Comparison of ENCODE assay signal across 15 cellular contexts in the genomic region with DNA sequence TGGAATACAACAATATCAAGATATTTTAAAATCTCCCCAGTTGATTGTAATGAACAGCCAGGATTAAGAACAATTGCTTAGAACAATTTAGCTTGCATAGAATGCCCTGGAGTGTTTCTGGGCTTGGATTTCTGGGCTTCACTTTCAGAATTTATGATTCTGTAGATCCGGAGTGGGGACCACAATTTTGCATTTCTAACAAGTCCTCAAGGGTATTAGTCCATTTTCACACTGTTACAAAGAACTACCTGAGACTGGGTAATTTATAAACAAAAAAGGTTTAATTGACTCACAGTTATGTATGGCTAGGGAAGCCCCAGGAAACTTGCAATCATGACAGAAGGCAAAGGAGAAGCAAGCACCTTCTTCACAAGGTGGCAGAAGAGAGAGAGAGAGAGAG. TPM values are rescaled to one million over a fixed set of nuclear protein-coding genes. Genes with fewer than 3 reads are reported as not detected.
"Had no signal": no experiment of that assay in that cellular context is flagged by ENCODE, and none has a peak within 500 bp of the region (broad histone marks: within the 10 kb centered on the region; RNA-seq: fewer than 3 reads in every experiment).

No MANE protein-coding gene starts in this region.

- H3K4me1 Mint-ChIP-seq: activated CD8-positive, alpha-beta memory T cell treated with anti-CD3 and anti-CD28 coated beads, Interleukin-2, amount 10 ng/mL, durations not matched to agents 7 days and 5 days; nephron had no signal

- H3K4me2 ChIP-seq: smooth muscle cell had no signal

- H3K4me3 Mint-ChIP-seq: activated CD4-positive, alpha-beta memory T cell treated with anti-CD3 and anti-CD28 coated beads for 36 hours; activated CD8-positive, alpha-beta memory T cell treated with anti-CD3 and anti-CD28 coated beads, Interleukin-2, amount 10 ng/mL, durations not matched to agents 7 days and 5 days; activated T-cell treated with anti-CD3 and anti-CD28 coated beads, Interleukin-2, amount 50 U/mL, for 24 hours; nephron; stimulated activated naive CD8-positive, alpha-beta T cell treated with anti-CD3 and anti-CD28 coated beads, Interleukin-15, Interleukin-2, amounts not matched to agents 100 ng/mL and 50 ng/mL, for 24 hours had no signal

- H3K27me3 Mint-ChIP-seq: activated CD8-positive, alpha-beta memory T cell treated with anti-CD3 and anti-CD28 coated beads, Interleukin-2, amount 10 ng/mL, durations not matched to agents 7 days and 5 days; activated T-cell treated with anti-CD3 and anti-CD28 coated beads, Interleukin-2, amount 50 U/mL, for 24 hours; stimulated activated naive CD8-positive, alpha-beta T cell treated with anti-CD3 and anti-CD28 coated beads, Interleukin-15, Interleukin-2, amounts not matched to agents 100 ng/mL and 50 ng/mL, for 24 hours had no signal

- H3K36me3 ChIP-seq: gastrocnemius medialis, heart left ventricle, prostate gland, right lobe of liver, suprapubic skin had no signal

- H3K4me3 ChIP-seq: gastrocnemius medialis, heart left ventricle, prostate gland, right lobe of liver, smooth muscle cell, suprapubic skin had no signal

- H3K4me1 ChIP-seq: gastrocnemius medialis, prostate gland, suprapubic skin had no signal

- H3K9me3 ChIP-seq: gastrocnemius medialis, heart left ventricle, prostate gland, right lobe of liver, suprapubic skin had no signal

- ATAC-seq: activated CD8-positive, alpha-beta memory T cell treated with anti-CD3 and anti-CD28 coated beads, Interleukin-2, amount 10 ng/mL, durations not matched to agents 7 days and 5 days; gastrocnemius medialis; heart left ventricle; right lobe of liver had no signal

- H3K27me3 ChIP-seq: gastrocnemius medialis, heart left ventricle, right lobe of liver, suprapubic skin had no signal

- H3K27ac ChIP-seq: gastrocnemius medialis, heart left ventricle, prostate gland, right lobe of liver, suprapubic skin had no signal

- H3K36me3 Mint-ChIP-seq: activated CD4-positive, alpha-beta memory T cell treated with anti-CD3 and anti-CD28 coated beads for 36 hours; activated CD8-positive, alpha-beta memory T cell treated with anti-CD3 and anti-CD28 coated beads, Interleukin-2, amount 10 ng/mL, durations not matched to agents 7 days and 5 days had no signal

- H3K9me3 Mint-ChIP-seq: activated CD4-positive, alpha-beta memory T cell treated with anti-CD3 and anti-CD28 coated beads for 36 hours; activated T-cell treated with anti-CD3 and anti-CD28 coated beads, Interleukin-2, amount 50 U/mL, for 24 hours; nephron; stimulated activated naive CD8-positive, alpha-beta T cell treated with anti-CD3 and anti-CD28 coated beads, Interleukin-15, Interleukin-2, amounts not matched to agents 100 ng/mL and 50 ng/mL, for 24 hours had no signal

- DNase-seq: activated CD4-positive, alpha-beta memory T cell treated with anti-CD3 and anti-CD28 coated beads for 36 hours; activated CD8-positive, alpha-beta memory T cell treated with anti-CD3 and anti-CD28 coated beads, Interleukin-2, amount 10 ng/mL, durations not matched to agents 7 days and 5 days; activated naive CD4-positive, alpha-beta T cell treated with anti-CD3 and anti-CD28 coated beads, Interleukin-2, amount 50 U/mL, for 16 hours; activated T-cell treated with anti-CD3 and anti-CD28 coated beads, Interleukin-2, amount 50 U/mL, for 24 hours; gastrocnemius medialis; heart left ventricle; occipital lobe; right lobe of liver; T-helper 9 cell; trophoblast cell had no signal

- H3K27ac Mint-ChIP-seq: activated CD4-positive, alpha-beta memory T cell treated with anti-CD3 and anti-CD28 coated beads for 36 hours; activated CD8-positive, alpha-beta memory T cell treated with anti-CD3 and anti-CD28 coated beads, Interleukin-2, amount 10 ng/mL, durations not matched to agents 7 days and 5 days; activated T-cell treated with anti-CD3 and anti-CD28 coated beads, Interleukin-2, amount 50 U/mL, for 24 hours; nephron; stimulated activated naive CD8-positive, alpha-beta T cell treated with anti-CD3 and anti-CD28 coated beads, Interleukin-15, Interleukin-2, amounts not matched to agents 100 ng/mL and 50 ng/mL, for 24 hours had no signal

RNA-seq across cellular contexts. Expression of a gene that starts 54.3 kb away (rescaled TPM):
- total RNA-seq: activated CD4-positive, alpha-beta memory T cell treated with anti-CD3 and anti-CD28 coated beads for 36 hours; activated CD8-positive, alpha-beta memory T cell treated with anti-CD3 and anti-CD28 coated beads, Interleukin-2, amount 10 ng/mL, durations not matched to agents 7 days and 5 days; smooth muscle cell had no signal
